ENCODE assay signal across 8 cellular contexts in the genomic region with DNA sequence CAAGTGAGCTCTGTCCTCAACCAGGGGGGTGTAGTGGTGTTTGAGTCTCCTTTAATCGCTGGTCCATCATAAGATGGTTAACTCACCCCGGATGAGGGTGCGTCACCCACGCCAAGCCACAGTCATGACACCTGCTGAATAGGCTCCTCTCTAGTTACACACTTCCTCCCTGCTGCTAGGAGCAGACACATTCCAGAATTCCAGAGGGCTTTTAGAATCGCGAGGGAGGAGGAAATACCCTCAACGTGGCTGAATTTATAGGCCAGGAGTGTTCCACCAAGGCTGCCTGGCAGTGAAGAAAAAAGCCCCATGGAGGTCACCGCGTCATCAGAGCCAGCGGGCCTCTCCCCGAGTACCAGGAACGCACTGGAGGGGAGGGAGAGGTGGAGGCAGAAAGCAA. TPM values are rescaled to one million over a fixed set of nuclear protein-coding genes. Genes with fewer than 3 reads are reported as not detected.
DNase-seq lines count a peak whose midpoint lies in the region; ATAC-seq and TF ChIP-seq lines count a peak whose summit lies in the region.

No MANE protein-coding gene starts in this region.

- H3K4me1 ChIP-seq in IMR-90 (ENCODE audit: control insufficient read depth, insufficient read depth, low read length), result peaks cover 16% of the 10 kb centered on the region

- no peak overlapping the region for H2BK15ac ChIP-seq in IMR-90 (ENCODE audit: low read depth, low read length)

- no CpG with 5 or more reads among the region's 12 CpGs for WGBS in IMR-90 (ENCODE audit: extremely low coverage in 2 of 2, insufficient read length in 1 of 2), 2 experiments

- peaks cover 30 to 81% of the 10 kb centered on the region in 2 experiments for H3K79me1 ChIP-seq in IMR-90 (ENCODE audit: low read depth in 1 of 2, low read length in 2 of 2)

- in situ Hi-C loops in IMR-90 (cut with MboI; ENCODE audit: low sequenced_read_pairs), result no loop called here

- H2BK5ac ChIP-seq in IMR-90 (ENCODE audit: low read depth, low read length, poor library complexity, severe bottlenecking), result no peak overlapping the region

- H3K56ac ChIP-seq in IMR-90 (ENCODE audit: extremely low read depth, insufficient read depth, low read length), result no peak overlapping the region

- peaks cover 19% of the 10 kb centered on the region for H3K9me1 ChIP-seq in IMR-90 (ENCODE audit: insufficient read depth, low read length)

- peak overlapping the region; percentile 6 for H3K4me2 ChIP-seq in IMR-90 (ENCODE audit: low read depth, low read length)

- no peak overlapping the region for H2AFZ ChIP-seq in IMR-90 (replicated peaks; ENCODE audit: low read length, poor library complexity)

- H4K91ac ChIP-seq in IMR-90 (ENCODE audit: insufficient read depth, low read depth, low read length), result no peak overlapping the region

- H4K20me1 ChIP-seq in IMR-90 (ENCODE audit: insufficient read depth, low read length), result peaks cover 43% of the 10 kb centered on the region

- H2BK120ac ChIP-seq in IMR-90 (ENCODE audit: low read depth, low read length), result no peak overlapping the region

- POLR2A ChIA-PET in IMR-90 (lab: Charles Lee; ENCODE audit: unreplicated experiment), result interaction anchor here (0.6 to 0.8 kb wide), 2 partner anchors 32 to 145 kb away, joined by 3 read pairs; no protein-coding TSS in a partner anchor

- H3K36me3 ChIP-seq in IMR-90 (ENCODE audit: control insufficient read depth, insufficient read depth, low read length), result peaks cover 39% of the 10 kb centered on the region

- H3K23ac ChIP-seq in IMR-90 (ENCODE audit: low read depth, low read length), result no peak overlapping the region; the same call in 1 of the 2 replicates

- CTCF ChIA-PET in IMR-90 (lab: Yijun Ruan, JAX), result no interaction called here

- dilution Hi-C loops in IMR-90 (cut with HindIII; ENCODE audit: low sequenced_read_pairs, unreplicated experiment), result no loop called here

- no peak for TF ChIP-seq POLR2A in IMR-90 (IDR thresholded peaks at IDR 0.05; ENCODE audit: low read depth, low read length)

- H4K8ac ChIP-seq in IMR-90 (ENCODE audit: low read depth in 2 of 2, low read length in 2 of 2), result no peak overlapping the region

- no peak overlapping the region for H4K5ac ChIP-seq in IMR-90 (ENCODE audit: low read depth, low read length)

- no peaks in the 10 kb centered on the region for H3K9me3 ChIP-seq in IMR-90 (ENCODE audit: control insufficient read depth, insufficient read depth, low read length)

- H3K4me3 ChIP-seq in IMR-90 (ENCODE audit: insufficient read depth, low read depth, low read length), result no peak overlapping the region

- no peak overlapping the region for H3K18ac ChIP-seq in IMR-90 (ENCODE audit: low read depth, low read length)

- H2BK20ac ChIP-seq in IMR-90 (ENCODE audit: low read depth, low read length), result no peak overlapping the region

- no peak overlapping the region for H3K14ac ChIP-seq in IMR-90 (replicated peaks; ENCODE audit: low read depth, low read length)

- ATAC-seq in IMR-90 (ENCODE audit: low read depth) (no peak), left ventricle myocardium superior (peak; percentile 27), HG02610 (IDR thresholded peaks at IDR 0.05; ENCODE audit: unreplicated experiment) (no peak)

- intact Hi-C loops in IMR-90 (cut with micrococcal nuclease) (no loop called here), left ventricle myocardium superior (cut with micrococcal nuclease) (no loop called here)

- no peaks in the 10 kb centered on the region for H3K27me3 ChIP-seq in IMR-90 (ENCODE audit: control insufficient read depth, insufficient read depth, low read length)

- no peak overlapping the region for H2AK9ac ChIP-seq in IMR-90 (replicated peaks; ENCODE audit: low read depth, low read length, poor library complexity)

- DNase-seq in IMR-90 (peak; percentile 76), left ventricle myocardium superior (no peak), GM20000 (ENCODE audit: low spot score) (no peak), AG08395 (ENCODE audit: low spot score) (no peak)
- DNase-seq in activated CD8-positive, alpha-beta memory T cell treated with anti-CD3 and anti-CD28 coated beads, Interleukin-2, amount 50 U/mL, for 4 hours, result peak; percentile 52
- peak; percentile 42 to 48 for DNase-seq in stimulated activated CD4-positive, alpha-beta T cell treated with anti-CD3 and anti-CD28 coated beads, Interleukin-2, amount 100 ng/mL, for 24 hours
- DNase-seq in NK-92 treated with Interleukin-12 subunit alpha and Interleukin-12 subunit beta, amount 100 ng/mL, for 24 hours (lab: John Stamatoyannopoulos, UW), result no peak

- H3K27ac ChIP-seq in IMR-90 (ENCODE audit: insufficient read depth, low read length), result no peak overlapping the region

- no peak for TF ChIP-seq CTCF in IMR-90 (conservative IDR thresholded peaks at IDR 0.05; ENCODE audit: low read depth, low read length)
- no peak for TF ChIP-seq CTCF in GM20000 (IDR thresholded peaks at IDR 0.05; ENCODE audit: extremely low read depth, missing control alignments)

- H3K9ac ChIP-seq in IMR-90 (ENCODE audit: low read depth, low read length), result no peak overlapping the region

- no peak overlapping the region for H3K4ac ChIP-seq in IMR-90 (ENCODE audit: low read depth, low read length)

- no peak for TF ChIP-seq RAD21 in IMR-90 (IDR thresholded peaks at IDR 0.05; ENCODE audit: low read length)

- H2AK5ac ChIP-seq in IMR-90 (ENCODE audit: low read depth, low read length), result no peak overlapping the region

- BruUV-seq in IMR-90 (replicated peaks; lab: Mats Ljungman, UMichigan), result no TSS peak

TF ChIP-seq in IMR-90, 13 proteins besides CTCF, POLR2A, EP300 and RAD21:
- TF ChIP-seq, protein P1, sequence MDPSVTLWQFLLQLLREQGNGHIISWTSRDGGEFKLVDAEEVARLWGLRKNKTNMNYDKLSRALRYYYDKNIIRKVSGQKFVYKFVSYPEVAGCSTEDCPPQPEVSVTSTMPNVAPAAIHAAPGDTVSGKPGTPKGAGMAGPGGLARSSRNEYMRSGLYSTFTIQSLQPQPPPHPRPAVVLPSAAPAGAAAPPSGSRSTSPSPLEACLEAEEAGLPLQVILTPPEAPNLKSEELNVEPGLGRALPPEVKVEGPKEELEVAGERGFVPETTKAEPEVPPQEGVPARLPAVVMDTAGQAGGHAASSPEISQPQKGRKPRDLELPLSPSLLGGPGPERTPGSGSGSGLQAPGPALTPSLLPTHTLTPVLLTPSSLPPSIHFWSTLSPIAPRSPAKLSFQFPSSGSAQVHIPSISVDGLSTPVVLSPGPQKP (IDR thresholded peaks at IDR 0.05; ENCODE audit: borderline replicate concordance, low read depth, low read length), result no peak
- TF ChIP-seq MXI1 (IDR thresholded peaks at IDR 0.05; ENCODE audit: borderline replicate concordance, low read depth, low read length) (no peak), CEBPB (IDR thresholded peaks at IDR 0.05; ENCODE audit: low read depth, low read length) (no peak), MAFK (IDR thresholded peaks at IDR 0.05; ENCODE audit: low read depth, low read length) (no peak), CHD1 (IDR thresholded peaks at IDR 0.05; ENCODE audit: low read depth, low read length) (no peak), BHLHE40 (IDR thresholded peaks at IDR 0.05; ENCODE audit: low read depth, low read length) (no peak), FOS (IDR thresholded peaks at IDR 0.05; ENCODE audit: low read depth, low read length) (no peak), RFX5 (IDR thresholded peaks at IDR 0.05; ENCODE audit: low read depth, low read length) (no peak), SMC3 (IDR thresholded peaks at IDR 0.05; ENCODE audit: low read depth, low read length) (no peak)

RNA-seq across cellular contexts. Expression of a gene that starts 5.1 kb away (rescaled TPM):
- total RNA-seq in IMR-90 (2012; rRNA removed), result 142 and 145 TPM in 2 replicates
- 193 and 277 TPM in 2 replicates for polyA plus RNA-seq in IMR-90 (2012; rRNA removed)
- 266 and 276 TPM in 2 replicates for polyA plus RNA-seq in IMR-90 (2012; cell fraction: cytosol; rRNA removed)
- polyA plus RNA-seq in IMR-90 (2012; cell fraction: nucleus; rRNA removed; ENCODE audit: low replicate concordance), result 92.8 and 245 TPM in 2 replicates
- total RNA-seq in left ventricle myocardium superior, result 106 TPM

Comparison
In these comparisons a context has a peak if more than half of its experiments do, and no peak if none do; other contexts are left out.
1. DNase-seq: peak in IMR-90 (single experiment), activated CD8-positive, alpha-beta memory T cell treated with anti-CD3 and anti-CD28 coated beads, Interleukin-2, amount 50 U/mL, for 4 hours (single experiment) and stimulated activated CD4-positive, alpha-beta T cell treated with anti-CD3 and anti-CD28 coated beads, Interleukin-2, amount 100 ng/mL, for 24 hours (2 of 2); none in left ventricle myocardium superior (single experiment), NK-92 treated with Interleukin-12 subunit alpha and Interleukin-12 subunit beta, amount 100 ng/mL, for 24 hours (single experiment), GM20000 (single experiment) and AG08395 (single experiment).